8 cellular contexts compared by ENCODE assay signal in the genomic region with DNA sequence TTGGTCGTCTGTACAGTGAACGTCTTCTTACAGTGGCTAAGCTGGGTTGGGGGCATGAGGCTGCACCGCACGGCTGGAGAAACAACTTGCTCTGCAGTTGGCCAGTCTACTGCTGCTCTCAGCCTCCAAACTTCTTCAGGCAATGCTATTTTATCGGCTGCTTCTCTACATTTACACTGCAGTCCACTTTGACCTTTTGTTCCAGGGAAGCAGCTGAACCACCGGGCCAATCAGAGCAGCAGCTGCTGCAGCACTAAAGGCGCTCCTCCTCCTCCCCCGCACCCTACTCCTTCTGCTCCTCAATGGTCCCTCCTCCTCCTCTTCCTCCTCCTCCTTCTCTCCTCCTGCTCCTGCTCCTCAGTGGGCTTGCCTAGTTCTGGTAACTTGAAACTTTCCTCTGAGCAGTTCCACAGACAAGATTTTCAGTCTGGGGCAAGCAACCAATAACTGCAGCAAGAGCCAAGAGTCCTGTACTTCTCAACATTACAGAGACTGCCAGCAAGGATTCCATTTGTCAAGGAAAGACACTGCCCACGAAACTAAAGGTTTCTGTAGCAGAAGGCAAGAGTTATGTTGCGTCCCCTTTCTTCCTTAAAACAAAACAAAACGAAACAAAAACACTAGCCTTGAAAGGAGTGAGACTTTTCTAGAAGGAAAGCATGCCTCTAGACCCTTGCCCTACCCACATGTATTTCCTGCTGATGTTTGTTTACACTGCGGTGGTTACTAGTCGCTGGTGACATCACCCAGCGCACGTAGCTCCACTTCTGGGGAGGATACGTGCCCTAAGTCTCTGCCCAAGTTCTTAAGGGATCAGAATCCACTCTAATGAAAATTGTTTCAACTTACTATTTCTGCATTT.
DNase-seq lines count a peak whose midpoint lies in the region; ATAC-seq and TF ChIP-seq lines count a peak whose summit lies in the region.

No MANE protein-coding gene starts in this region.

- H3K4me1 ChIP-seq in mucosa of rectum (ENCODE audit: control insufficient read depth in 2 of 2, insufficient read depth in 2 of 2, low read length in 2 of 2): peaks cover 0 to 11% of the 10 kb centered on the region in 2 donors

- H3K27me3 ChIP-seq in mucosa of rectum (ENCODE audit: control insufficient read depth in 2 of 2, insufficient read depth in 2 of 2, low read length in 2 of 2): no peaks in the 10 kb centered on the region

- H3K27ac ChIP-seq in C4-2B (peak overlapping the region; percentile 64), mucosa of rectum (ENCODE audit: low read depth in 2 of 2, low read length in 2 of 2) (peak overlapping the region; percentile 96 to 98)

- no peaks in the 10 kb centered on the region for H3K9me3 ChIP-seq in mucosa of rectum (ENCODE audit: control insufficient read depth in 2 of 2, low read length in 2 of 2)

- no peak for TF ChIP-seq CTCF in C4-2B (conservative IDR thresholded peaks at IDR 0.05)

- TF ChIP-seq POLR2A in erythroblast (IDR thresholded peaks at IDR 0.05; ENCODE audit: low read length): peak; percentile 84

- DNase-seq in NOMO-1 (lab: John Stamatoyannopoulos, UW; ENCODE audit: unreplicated experiment in 2 of 2) (peak; percentile 36 to 86), activated T-cell treated with anti-CD3 and anti-CD28 coated beads for 4 hours (peak; percentile 37), erythroblast (lab: John Stamatoyannopoulos, UW) (peak; percentile 89 to 90)
- peak; percentile 20 to 25 for DNase-seq in stimulated activated CD8-positive, alpha-beta memory T cell treated with anti-CD3 and anti-CD28 coated beads, Interleukin-7, amount 100 ng/mL, for 1 hour (ENCODE audit: low read depth in 2 of 2)

- H3K9ac ChIP-seq in mucosa of rectum (ENCODE audit: low read depth in 1 of 2, low read length in 2 of 2): peak overlapping the region; percentile 82

- H3K4me3 ChIP-seq in mucosa of rectum (ENCODE audit: low read length in 2 of 2): peak overlapping the region; percentile 77 to 94

- ATAC-seq in GM19395 (IDR thresholded peaks at IDR 0.05; ENCODE audit: unreplicated experiment) (peak; percentile 97), HG03469 (IDR thresholded peaks at IDR 0.05; ENCODE audit: unreplicated experiment) (peak; percentile 97)

- H3K36me3 ChIP-seq in mucosa of rectum (ENCODE audit: control insufficient read depth in 2 of 2, insufficient read depth in 2 of 2, low read length in 2 of 2): no peaks in the 10 kb centered on the region

Comparison
In these comparisons a context has a peak if more than half of its experiments do, and no peak if none do; other contexts are left out.
1. Peak in every context shown above with its lines: DNase-seq, ATAC-seq, H3K4me3 ChIP-seq and H3K27ac ChIP-seq.
2. DNase-seq: peak in every context shown above with its lines; median percentile 90 in erythroblast; 61 in NOMO-1; 37 in activated T-cell treated with anti-CD3 and anti-CD28 coated beads for 4 hours; 22 in stimulated activated CD8-positive, alpha-beta memory T cell treated with anti-CD3 and anti-CD28 coated beads, Interleukin-7, amount 100 ng/mL, for 1 hour.